Comparison of ENCODE assay signal across 8 cellular contexts in genomic region chrX:10636337-10636736, GRCh38. TPM values are rescaled to one million over a fixed set of nuclear protein-coding genes. Genes with fewer than 3 reads are reported as not detected.
DNase-seq lines count a peak whose midpoint lies in the region; ATAC-seq and TF ChIP-seq lines count a peak whose summit lies in the region.

No MANE protein-coding gene starts in this region.

- no peaks in the 10 kb centered on the region for H3K36me3 Mint-ChIP-seq in activated CD4-positive, alpha-beta memory T cell treated with anti-CD3 and anti-CD28 coated beads for 36 hours
- no peaks in the 10 kb centered on the region for H3K36me3 Mint-ChIP-seq in activated CD4-positive, alpha-beta memory T cell treated with anti-CD3 and anti-CD28 coated beads, Interleukin-2, amount 10 ng/mL, durations not matched to agents 7 days and 5 days (ENCODE audit: low read depth)

- no peaks in the 10 kb centered on the region for H4K20me1 ChIP-seq in SK-N-SH (ENCODE audit: insufficient read depth)

- no peaks in the 10 kb centered on the region for H3K4me1 Mint-ChIP-seq in activated CD4-positive, alpha-beta memory T cell treated with anti-CD3 and anti-CD28 coated beads for 36 hours (ENCODE audit: low read depth)
- no peaks in the 10 kb centered on the region for H3K4me1 Mint-ChIP-seq in activated CD4-positive, alpha-beta memory T cell treated with anti-CD3 and anti-CD28 coated beads, Interleukin-2, amount 10 ng/mL, durations not matched to agents 7 days and 5 days

- H3F3A ChIP-seq in SK-N-SH (replicated peaks; ENCODE audit: insufficient read depth) = peaks cover 24% of the 10 kb centered on the region

- peak overlapping the region; percentile 6; the same call in 1 of the 2 replicates for H2AFZ ChIP-seq in SK-N-SH (ENCODE audit: low read depth)

- H3K4me1 ChIP-seq in SK-N-SH (ENCODE audit: control insufficient read depth in 1 of 2, insufficient read depth in 2 of 2, low read depth in 1 of 2, low read length in 1 of 2) = peaks cover 0 to 10% of the 10 kb centered on the region in 2 experiments; a peak in 3 of 4 replicates
- peaks cover 0 to 12% (median 0%) of the 10 kb centered on the region in 12 donors for H3K4me1 ChIP-seq in heart left ventricle

- DNase-seq in NOMO-1 treated with DMSO at 0.1 percent for 48 hours (lab: John Stamatoyannopoulos, UW; ENCODE audit: unreplicated experiment) (peak; percentile 20), NOMO-1 treated with dmso at 0.1 percent for 144 hours (lab: John Stamatoyannopoulos, UW; ENCODE audit: unreplicated experiment) (no peak), SK-N-SH (peak; percentile 39), heart left ventricle (peak in 4 of 5 donors; percentile 15 to 32 (median 26)), stromal cell of bone marrow (ENCODE audit: low read depth) (peak; percentile 49)
- no peak for DNase-seq in activated CD4-positive, alpha-beta memory T cell treated with anti-CD3 and anti-CD28 coated beads for 36 hours
- no peak for DNase-seq in activated CD4-positive, alpha-beta memory T cell treated with anti-CD3 and anti-CD28 coated beads, Interleukin-2, amount 10 ng/mL, durations not matched to agents 7 days and 5 days

- POLR2A ChIA-PET in SK-N-SH (lab: Yijun Ruan, JAX) = no interaction called here
- POLR2A ChIA-PET in activated CD4-positive, alpha-beta memory T cell treated with anti-CD3 and anti-CD28 coated beads for 36 hours (lab: Charles Lee) = no interaction called here
- POLR2A ChIA-PET in activated CD4-positive, alpha-beta memory T cell treated with anti-CD3 and anti-CD28 coated beads, Interleukin-2, amount 10 ng/mL, durations not matched to agents 7 days and 5 days (lab: Charles Lee) = no interaction called here

- TF ChIP-seq EP300 in SK-N-SH (IDR thresholded peaks at IDR 0.05; ENCODE audit: borderline replicate concordance in 1 of 2, low read depth in 1 of 2, low read length in 1 of 2) = no peak

- intact Hi-C loops in heart left ventricle (cut with DNase I) = loop anchor here in 7 of 10 donors (1.0 to 10.0 kb wide), 6 partner anchors 444 to 652 kb away; no protein-coding TSS in a partner anchor
- intact Hi-C loops in activated CD4-positive, alpha-beta memory T cell treated with anti-CD3 and anti-CD28 coated beads for 36 hours (cut with micrococcal nuclease) = no loop called here

- no peak overlapping the region for H3K27ac Mint-ChIP-seq in activated CD4-positive, alpha-beta memory T cell treated with anti-CD3 and anti-CD28 coated beads for 36 hours
- no peak overlapping the region for H3K27ac Mint-ChIP-seq in activated CD4-positive, alpha-beta memory T cell treated with anti-CD3 and anti-CD28 coated beads, Interleukin-2, amount 10 ng/mL, durations not matched to agents 7 days and 5 days

- peak; percentile 88 for TF ChIP-seq RAD21 in SK-N-SH (IDR thresholded peaks at IDR 0.05; ENCODE audit: low read length)

- 0 out of 2 replicates have a peak overlapping the region, but pooled peaks have one; percentile 5 for H3K4me2 ChIP-seq in SK-N-SH

- H3K79me2 ChIP-seq in SK-N-SH (ENCODE audit: insufficient read depth) = no peaks in the 10 kb centered on the region

- TF ChIP-seq POLR2A in heart left ventricle (IDR thresholded peaks at IDR 0.05) = no peak

- H3K4me3 ChIP-seq in SK-N-SH (ENCODE audit: low read depth in 2 of 2, low read length in 1 of 2) (no peak overlapping the region), heart left ventricle (peak overlapping the region in 4 of 12 donors; percentile 3 to 26 (median 14))

- H3K27me3 Mint-ChIP-seq in activated CD4-positive, alpha-beta memory T cell treated with anti-CD3 and anti-CD28 coated beads for 36 hours = no peaks in the 10 kb centered on the region
- no peaks in the 10 kb centered on the region for H3K27me3 Mint-ChIP-seq in activated CD4-positive, alpha-beta memory T cell treated with anti-CD3 and anti-CD28 coated beads, Interleukin-2, amount 10 ng/mL, durations not matched to agents 7 days and 5 days

- H3K9me2 ChIP-seq in SK-N-SH = no peaks in the 10 kb centered on the region

- H3K4me3 Mint-ChIP-seq in activated CD4-positive, alpha-beta memory T cell treated with anti-CD3 and anti-CD28 coated beads for 36 hours = no peak overlapping the region
- no peak overlapping the region for H3K4me3 Mint-ChIP-seq in activated CD4-positive, alpha-beta memory T cell treated with anti-CD3 and anti-CD28 coated beads, Interleukin-2, amount 10 ng/mL, durations not matched to agents 7 days and 5 days

- H3K27me3 ChIP-seq in SK-N-SH (ENCODE audit: insufficient read depth) = no peaks in the 10 kb centered on the region
- H3K27me3 ChIP-seq in heart left ventricle = no peaks in the 10 kb centered on the region

- ATAC-seq in heart left ventricle = peak in 3 of 4 donors; percentile 67 to 75 (median 73)
- no peak for ATAC-seq in HG03439 (IDR thresholded peaks at IDR 0.05; ENCODE audit: unreplicated experiment)

- WGBS in SK-N-SH (ENCODE audit: low lambda C conversion rate) = 0% methylated on average over 3 of the region's 3 CpGs
- 0 to 17% (median 8%) methylated on average over 3 of the region's 3 CpGs for WGBS in heart left ventricle, 4 donors

- peak overlapping the region; percentile 47 to 88; a peak in 3 of 4 replicates for H3K27ac ChIP-seq in SK-N-SH (ENCODE audit: low read depth in 2 of 2, low read length in 1 of 2)
- H3K27ac ChIP-seq in heart left ventricle = peak overlapping the region in 3 of 12 donors; percentile 40 to 58 (median 57)

- H3K9me3 ChIP-seq in SK-N-SH (no peaks in the 10 kb centered on the region), heart left ventricle (peaks cover 0 to 13% (median 0%) of the 10 kb centered on the region in 12 donors)

- CTCF ChIA-PET in SK-N-SH (lab: Yijun Ruan, JAX) = interaction anchor here (0.7 to 2.1 kb wide), 21 partner anchors 9 to 517 kb away, joined by 3 to 40 read pairs (median 4); no protein-coding TSS in a partner anchor
- CTCF ChIA-PET in activated CD4-positive, alpha-beta memory T cell treated with anti-CD3 and anti-CD28 coated beads for 36 hours (lab: Charles Lee) = no interaction called here
- CTCF ChIA-PET in activated CD4-positive, alpha-beta memory T cell treated with anti-CD3 and anti-CD28 coated beads, Interleukin-2, amount 10 ng/mL, durations not matched to agents 7 days and 5 days (lab: Charles Lee) = no interaction called here

- H3K9me3 Mint-ChIP-seq in activated CD4-positive, alpha-beta memory T cell treated with anti-CD3 and anti-CD28 coated beads for 36 hours = peaks cover 3% of the 10 kb centered on the region
- H3K9me3 Mint-ChIP-seq in activated CD4-positive, alpha-beta memory T cell treated with anti-CD3 and anti-CD28 coated beads, Interleukin-2, amount 10 ng/mL, durations not matched to agents 7 days and 5 days = no peaks in the 10 kb centered on the region

- peak; percentile 78 for TF ChIP-seq CTCF in SK-N-SH (IDR thresholded peaks at IDR 0.05)
- peak in 11 of 12 donors; percentile 23 to 64 (median 57) for TF ChIP-seq CTCF in heart left ventricle (IDR thresholded peaks at IDR 0.05)

- H3K36me3 ChIP-seq in SK-N-SH (replicated peaks in 1 of 2; ENCODE audit: control insufficient read depth in 1 of 2, insufficient read depth in 2 of 2, low read length in 1 of 2) (no peaks in the 10 kb centered on the region), heart left ventricle (no peaks in the 10 kb centered on the region)

- peak overlapping the region; percentile 1; the same call in 1 of the 2 replicates for H3K9ac ChIP-seq in SK-N-SH

TF ChIP-seq in SK-N-SH, 30 proteins besides CTCF, POLR2A, EP300 and RAD21:
- TF ChIP-seq YY1 (IDR thresholded peaks at IDR 0.05; ENCODE audit: low read depth) (no peak), RCOR1 (IDR thresholded peaks at IDR 0.05; ENCODE audit: low read length) (no peak), REST (IDR thresholded peaks at IDR 0.05; ENCODE audit: low read depth, low read length) (no peak), SMC3 (IDR thresholded peaks at IDR 0.05; ENCODE audit: low read depth, low read length) (peak; percentile 91), TEAD4 (IDR thresholded peaks at IDR 0.05; ENCODE audit: borderline replicate concordance, insufficient read depth) (no peak), GABPA (IDR thresholded peaks at IDR 0.05; ENCODE audit: low read depth) (no peak)

RNA-seq across cellular contexts. Expression of gene MID1, which starts 16.0 kb away (rescaled TPM):
- polyA plus RNA-seq in SK-N-SH (2012; rRNA removed) (8.5 and 10.4 TPM in 2 replicates), heart left ventricle (1 to 10 TPM; 1.6 to 1.8 TPM)
- polyA plus RNA-seq in SK-N-SH (2012; cell fraction: cytosol; rRNA removed) = 5.3 and 5.8 TPM in 2 replicates
- 20.1 and 27.9 TPM in 2 replicates for polyA plus RNA-seq in SK-N-SH (2012; cell fraction: nucleus; rRNA removed)
- 10 to 100 TPM in 3 of 9 donors, 1 to 10 TPM in 6; 3.8 to 18.7 (median 5.5) TPM for total RNA-seq in heart left ventricle
- under 1 TPM; 0.27 to 0.36 TPM for total RNA-seq in activated CD4-positive, alpha-beta memory T cell treated with anti-CD3 and anti-CD28 coated beads for 36 hours
- under 1 TPM in 1 of 2 experiments, not detected in 1; 0.08 TPM for total RNA-seq in activated CD4-positive, alpha-beta memory T cell treated with anti-CD3 and anti-CD28 coated beads, Interleukin-2, amount 10 ng/mL, durations not matched to agents 7 days and 5 days

Comparison
In these comparisons a context has a peak if more than half of its experiments do, and no peak if none do; other contexts are left out.
1. DNase-seq: peak in NOMO-1 treated with DMSO at 0.1 percent for 48 hours (single experiment), SK-N-SH (single experiment), heart left ventricle (4 of 5) and stromal cell of bone marrow (single experiment); none in NOMO-1 treated with dmso at 0.1 percent for 144 hours (single experiment), activated CD4-positive, alpha-beta memory T cell treated with anti-CD3 and anti-CD28 coated beads for 36 hours (single experiment) and activated CD4-positive, alpha-beta memory T cell treated with anti-CD3 and anti-CD28 coated beads, Interleukin-2, amount 10 ng/mL, durations not matched to agents 7 days and 5 days (single experiment).